In genomic region chr7:81447351-81447952, GRCh38 we compare ENCODE assay signal across 9 cellular contexts.
A peak's percentile ranks its signal among the peaks of the same experiment; 100 is the strongest.
DNase-seq lines count a peak whose midpoint lies in the region; ATAC-seq and TF ChIP-seq lines count a peak whose summit lies in the region.
"Had no signal": no experiment of that assay in that cellular context is flagged by ENCODE, and none has a peak within 500 bp of the region (broad histone marks: within the 10 kb centered on the region; RNA-seq: fewer than 3 reads in every experiment).

No MANE protein-coding gene starts in this region.

- H3K4me3 ChIP-seq in mammary epithelial cell (replicated peaks in 1 of 3; ENCODE audit: insufficient read depth in 1 of 3, low read depth in 2 of 3, low read length in 3 of 3), result no peak overlapping the region
- H3K4me3 ChIP-seq in mucosa of descending colon, result no peak overlapping the region
- no peak overlapping the region for H3K4me3 ChIP-seq in CD8-positive, alpha-beta memory T cell (ENCODE audit: low read length)

- H3K79me2 ChIP-seq in mammary epithelial cell (ENCODE audit: insufficient read depth, low read length), result no peaks in the 10 kb centered on the region

- CTCF ChIA-PET in mammary epithelial cell (lab: Charles Lee; ENCODE audit: low non-redundant PET), result no interaction called here
- CTCF ChIA-PET in activated CD4-positive, alpha-beta T cell treated with anti-CD3 and anti-CD28 coated beads for 36 hours (lab: Charles Lee), result no interaction called here
- CTCF ChIA-PET in CD8-positive, alpha-beta memory T cell (lab: Charles Lee), result no interaction called here

- H3K27me3 Mint-ChIP-seq in activated CD4-positive, alpha-beta T cell treated with anti-CD3 and anti-CD28 coated beads for 36 hours, result no peaks in the 10 kb centered on the region
- H3K27me3 Mint-ChIP-seq in CD8-positive, alpha-beta memory T cell, result no peaks in the 10 kb centered on the region
- H3K27me3 Mint-ChIP-seq: CD4-positive, CD25-positive, alpha-beta regulatory T cell had no signal

- intact Hi-C loops in mammary epithelial cell (cut with micrococcal nuclease) (loop anchor here (1.0 to 10.0 kb wide), 4 partner anchors 203 to 528 kb away; partner anchors contain the start of gene SEMA3C), mucosa of descending colon (cut with DNase I, micrococcal nuclease) (loop anchor here in 1 of 2 donors (5.0 kb wide), 1 partner anchor 530 kb away; the partner anchor contains the start of gene SEMA3C)
- intact Hi-C loops in activated CD4-positive, alpha-beta T cell treated with anti-CD3 and anti-CD28 coated beads for 36 hours (cut with DNase I, micrococcal nuclease), result no loop called here

- no peaks in the 10 kb centered on the region for H3K4me1 Mint-ChIP-seq in activated CD4-positive, alpha-beta T cell treated with anti-CD3 and anti-CD28 coated beads for 36 hours
- no peaks in the 10 kb centered on the region for H3K4me1 Mint-ChIP-seq in CD8-positive, alpha-beta memory T cell
- H3K4me1 Mint-ChIP-seq: CD4-positive, CD25-positive, alpha-beta regulatory T cell had no signal

- BruUV-seq in mammary epithelial cell (replicated peaks; lab: Mats Ljungman, UMichigan), result no TSS peak

- H3K36me3 Mint-ChIP-seq in activated CD4-positive, alpha-beta T cell treated with anti-CD3 and anti-CD28 coated beads for 36 hours (ENCODE audit: low read depth), result no peaks in the 10 kb centered on the region
- no peaks in the 10 kb centered on the region for H3K36me3 Mint-ChIP-seq in CD8-positive, alpha-beta memory T cell
- H3K36me3 Mint-ChIP-seq: CD4-positive, CD25-positive, alpha-beta regulatory T cell had no signal

- H3K9me3 ChIP-seq in mammary epithelial cell (replicated peaks; ENCODE audit: insufficient read depth, low read length), result no peaks in the 10 kb centered on the region
- H3K9me3 ChIP-seq in mucosa of descending colon, result no peaks in the 10 kb centered on the region
- no peaks in the 10 kb centered on the region for H3K9me3 ChIP-seq in CD8-positive, alpha-beta memory T cell (ENCODE audit: low read length)

- peak; percentile 62 to 69 for TF ChIP-seq CTCF in mammary epithelial cell (conservative IDR thresholded peaks at IDR 0.05 in 1 of 2, IDR thresholded peaks at IDR 0.05 in 1 of 2; ENCODE audit: extremely low read depth in 1 of 2, insufficient read depth in 1 of 2, low read depth in 1 of 2, low read length in 2 of 2)
- TF ChIP-seq CTCF in mucosa of descending colon (IDR thresholded peaks at IDR 0.05), result no peak

- dilution Hi-C loops in mammary epithelial cell (cut with HindIII; ENCODE audit: low sequenced_read_pairs), result no loop called here

- H3K27ac Mint-ChIP-seq in activated CD4-positive, alpha-beta T cell treated with anti-CD3 and anti-CD28 coated beads for 36 hours, result no peak overlapping the region
- no peak overlapping the region for H3K27ac Mint-ChIP-seq in CD8-positive, alpha-beta memory T cell
- H3K27ac Mint-ChIP-seq: CD4-positive, CD25-positive, alpha-beta regulatory T cell had no signal

- H3K27me3 ChIP-seq in mammary epithelial cell (ENCODE audit: insufficient read depth, low read length), result no peaks in the 10 kb centered on the region
- H3K27me3 ChIP-seq in CD8-positive, alpha-beta memory T cell (ENCODE audit: insufficient read depth, low read length, poor library complexity, severe bottlenecking), result no peaks in the 10 kb centered on the region

- H3K4me3 Mint-ChIP-seq in activated CD4-positive, alpha-beta T cell treated with anti-CD3 and anti-CD28 coated beads for 36 hours, result no peak overlapping the region
- H3K4me3 Mint-ChIP-seq in CD8-positive, alpha-beta memory T cell, result no peak overlapping the region
- H3K4me3 Mint-ChIP-seq: CD4-positive, CD25-positive, alpha-beta regulatory T cell had no signal

- WGBS in mammary epithelial cell (ENCODE audit: low coverage, missing lambda C conversion rate), result 22% methylated on average over 4 of the region's 4 CpGs

- in situ Hi-C loops in mammary epithelial cell (cut with MboI; ENCODE audit: low sequenced_read_pairs in 2 of 2), result no loop called here

- DNase-seq in NOMO-1 treated with DMSO at 0.1 percent for 48 hours (lab: John Stamatoyannopoulos, UW; ENCODE audit: unreplicated experiment), result peak; percentile 52
- DNase-seq in NOMO-1 treated with dmso at 0.1 percent for 144 hours (lab: John Stamatoyannopoulos, UW; ENCODE audit: unreplicated experiment), result no peak
- DNase-seq in NCI-H446 treated with DMSO at 0.1 percent for 48 hours (lab: John Stamatoyannopoulos, UW), result peak; percentile 27
- peak; percentile 66 for DNase-seq in mammary epithelial cell
- peak in 1 of 3 donors; percentile 67 for DNase-seq in mucosa of descending colon
- no peak for DNase-seq in activated CD4-positive, alpha-beta T cell treated with anti-CD3 and anti-CD28 coated beads for 36 hours
- no peak for DNase-seq in CD8-positive, alpha-beta memory T cell
- DNase-seq in islet precursor cell, result no peak
- DNase-seq: CD4-positive, CD25-positive, alpha-beta regulatory T cell had no signal

- no peak overlapping the region for H3K27ac ChIP-seq in mammary epithelial cell (ENCODE audit: insufficient read depth, low read depth, low read length)
- H3K27ac ChIP-seq in CD8-positive, alpha-beta memory T cell (ENCODE audit: low read depth, low read length), result no peak overlapping the region

- POLR2A ChIA-PET in activated CD4-positive, alpha-beta T cell treated with anti-CD3 and anti-CD28 coated beads for 36 hours (lab: Charles Lee), result no interaction called here
- POLR2A ChIA-PET in CD8-positive, alpha-beta memory T cell (lab: Charles Lee), result no interaction called here

- no peaks in the 10 kb centered on the region for H3K36me3 ChIP-seq in mammary epithelial cell (ENCODE audit: insufficient read depth, low read length)
- H3K36me3 ChIP-seq in mucosa of descending colon (ENCODE audit: low read depth), result no peaks in the 10 kb centered on the region
- H3K36me3 ChIP-seq in CD8-positive, alpha-beta memory T cell (ENCODE audit: insufficient read depth, low read length), result no peaks in the 10 kb centered on the region

- H3K4me1 ChIP-seq in mammary epithelial cell (ENCODE audit: insufficient read depth, low read length) (no peaks in the 10 kb centered on the region), mucosa of descending colon (ENCODE audit: low read depth) (no peaks in the 10 kb centered on the region)
- no peaks in the 10 kb centered on the region for H3K4me1 ChIP-seq in CD8-positive, alpha-beta memory T cell (ENCODE audit: insufficient read depth, low read length)

- no peaks in the 10 kb centered on the region for H4K20me1 ChIP-seq in mammary epithelial cell (ENCODE audit: insufficient read depth, low read length)

- H3K9ac ChIP-seq in mammary epithelial cell (ENCODE audit: insufficient read depth, low read length), result no peak overlapping the region

- no peak overlapping the region for H3K4me2 ChIP-seq in mammary epithelial cell (ENCODE audit: insufficient read depth, low read depth, low read length)

- no peak overlapping the region for H2AFZ ChIP-seq in mammary epithelial cell (ENCODE audit: low read depth, low read length)

- no peaks in the 10 kb centered on the region for H3K9me3 Mint-ChIP-seq in activated CD4-positive, alpha-beta T cell treated with anti-CD3 and anti-CD28 coated beads for 36 hours (ENCODE audit: low read depth)
- H3K9me3 Mint-ChIP-seq in CD8-positive, alpha-beta memory T cell, result peaks cover 0 to 24% (median 4%) of the 10 kb centered on the region in 5 donors

- ATAC-seq in mucosa of descending colon, result peak; percentile 79
- ATAC-seq in activated CD4-positive, alpha-beta T cell treated with anti-CD3 and anti-CD28 coated beads for 36 hours, result no peak

Comparison
In these comparisons a context has a peak if more than half of its experiments do, and no peak if none do; other contexts are left out.
1. DNase-seq: peak in NOMO-1 treated with DMSO at 0.1 percent for 48 hours (single experiment), NCI-H446 treated with DMSO at 0.1 percent for 48 hours (single experiment) and mammary epithelial cell (single experiment); none in NOMO-1 treated with dmso at 0.1 percent for 144 hours (single experiment), activated CD4-positive, alpha-beta T cell treated with anti-CD3 and anti-CD28 coated beads for 36 hours (single experiment), CD8-positive, alpha-beta memory T cell (0 of 5) and islet precursor cell (single experiment).